1 cellular context compared by ENCODE assay signal in genomic region chr6:89081423-89082322, GRCh38.
A peak's percentile ranks its signal among the peaks of the same experiment; 100 is the strongest.
TF ChIP-seq lines count a peak whose summit lies in the region.

No MANE protein-coding gene starts in this region.

TF ChIP-seq in HepG2, 621 proteins besides CTCF, POLR2A, EP300 and RAD21 (continued from another document and continues in another):
- peak; percentile 88 for TF ChIP-seq ZNF687 (CRISPR knock-in tag; IDR thresholded peaks at IDR 0.05)
- TF ChIP-seq TRIM24 (CRISPR knock-in tag; IDR thresholded peaks at IDR 0.05): no peak
- no peak for TF ChIP-seq ZNF496 (CRISPR knock-in tag; IDR thresholded peaks at IDR 0.05; ENCODE audit: insufficient replicate concordance)
- TF ChIP-seq ZBTB42 (CRISPR knock-in tag; IDR thresholded peaks at IDR 0.05): no peak
- no peak; the same call in 1 of the 2 replicates for TF ChIP-seq NCOA1 (CRISPR knock-in tag; IDR thresholded peaks at IDR 0.05)
- TF ChIP-seq SP4 (CRISPR knock-in tag; IDR thresholded peaks at IDR 0.05): peak; percentile 31; the same call in 1 of the 2 replicates
- no peak for TF ChIP-seq HIC2 (CRISPR knock-in tag; IDR thresholded peaks at IDR 0.05; ENCODE audit: low read depth)
- no peak for TF ChIP-seq IKZF4 (CRISPR knock-in tag; IDR thresholded peaks at IDR 0.05; ENCODE audit: borderline replicate concordance, low read depth, not compliant biosample characterization)
- no peak for TF ChIP-seq TAF15 (IDR thresholded peaks at IDR 0.05; ENCODE audit: low read depth, low read length, poor library complexity, severe bottlenecking)
- no peak for TF ChIP-seq MBNL3 (CRISPR knock-in tag; conservative IDR thresholded peaks at IDR 0.05)
- TF ChIP-seq ZNF263 (CRISPR knock-in tag; IDR thresholded peaks at IDR 0.05): peak; percentile 27; the same call in 1 of the 2 replicates
- TF ChIP-seq RCOR2 (CRISPR knock-in tag; IDR thresholded peaks at IDR 0.05): no peak
- TF ChIP-seq ZNF589 (CRISPR knock-in tag; conservative IDR thresholded peaks at IDR 0.05): no peak
- no peak for TF ChIP-seq ZNF326 (CRISPR knock-in tag; IDR thresholded peaks at IDR 0.05; ENCODE audit: borderline replicate concordance)
- no peak for TF ChIP-seq ZNF484 (CRISPR knock-in tag; IDR thresholded peaks at IDR 0.05; ENCODE audit: borderline replicate concordance, low read depth)
- no peak for TF ChIP-seq SP1 (IDR thresholded peaks at IDR 0.05)
- TF ChIP-seq SP1 (CRISPR knock-in tag; IDR thresholded peaks at IDR 0.05): peak; percentile 41; the same call in 1 of the 2 replicates
- no peak; the same call in 1 of the 2 replicates for TF ChIP-seq ZNF143 (CRISPR knock-in tag; IDR thresholded peaks at IDR 0.05)
- no peak for TF ChIP-seq ADNP (CRISPR knock-in tag; IDR thresholded peaks at IDR 0.05)
- peak; percentile 88 for TF ChIP-seq JUN (CRISPR knock-in tag; IDR thresholded peaks at IDR 0.05)
- TF ChIP-seq NFAT5 (CRISPR knock-in tag; IDR thresholded peaks at IDR 0.05): no peak
- TF ChIP-seq TOPORS (CRISPR knock-in tag; IDR thresholded peaks at IDR 0.05): no peak
- TF ChIP-seq ZNF772 (CRISPR knock-in tag; IDR thresholded peaks at IDR 0.05): peak; percentile 82; the same call in 1 of the 2 replicates
- no peak for TF ChIP-seq LCORL (IDR thresholded peaks at IDR 0.05)
- TF ChIP-seq LCORL (CRISPR knock-in tag; IDR thresholded peaks at IDR 0.05): peak; percentile 70; the same call in 1 of the 2 replicates
- TF ChIP-seq ZNF776 (CRISPR knock-in tag; IDR thresholded peaks at IDR 0.05): 0 out of 2 replicates have a peak, but pooled peaks have one; percentile 55
- no peak; the same call in 1 of the 2 replicates for TF ChIP-seq ZBTB43 (CRISPR knock-in tag; conservative IDR thresholded peaks at IDR 0.05)
- peak; percentile 94 for TF ChIP-seq RBFOX2 (IDR thresholded peaks at IDR 0.05; ENCODE audit: low read depth, low read length)
- no peak for TF ChIP-seq TIGD3 (CRISPR knock-in tag; IDR thresholded peaks at IDR 0.05; ENCODE audit: borderline replicate concordance)
- TF ChIP-seq PLRG1 (conservative IDR thresholded peaks at IDR 0.05): no peak
- TF ChIP-seq SMAD1 (CRISPR knock-in tag; IDR thresholded peaks at IDR 0.05; ENCODE audit: borderline replicate concordance, low read depth): peak; percentile 86; the same call in 1 of the 2 replicates
- TF ChIP-seq CREBL2 (CRISPR knock-in tag; IDR thresholded peaks at IDR 0.05; ENCODE audit: borderline replicate concordance): peak; percentile 79; the same call in 1 of the 2 replicates
- TF ChIP-seq SAP130 (CRISPR knock-in tag; IDR thresholded peaks at IDR 0.05; ENCODE audit: low read depth): peak; percentile 90
- peak; percentile 85 for TF ChIP-seq MED1 (CRISPR knock-in tag; IDR thresholded peaks at IDR 0.05)
- TF ChIP-seq MED13 (CRISPR knock-in tag; IDR thresholded peaks at IDR 0.05): peak; percentile 83; the same call in 1 of the 2 replicates
- peak; percentile 65; the same call in 1 of the 2 replicates for TF ChIP-seq SATB2 (CRISPR knock-in tag; IDR thresholded peaks at IDR 0.05)
- no peak for TF ChIP-seq ZNF850 (CRISPR knock-in tag; conservative IDR thresholded peaks at IDR 0.05)
- no peak; the same call in 1 of the 2 replicates for TF ChIP-seq MLXIP (CRISPR knock-in tag; IDR thresholded peaks at IDR 0.05; ENCODE audit: borderline replicate concordance)
- no peak for TF ChIP-seq ZNF616 (CRISPR knock-in tag; IDR thresholded peaks at IDR 0.05; ENCODE audit: low read depth)
- TF ChIP-seq FOXC1 (CRISPR knock-in tag; IDR thresholded peaks at IDR 0.05; ENCODE audit: borderline replicate concordance): peak; percentile 71
- TF ChIP-seq SIN3A (IDR thresholded peaks at IDR 0.05; ENCODE audit: borderline replicate concordance, low read depth, low read length): peak; percentile 53; the same call in 1 of the 2 replicates
- TF ChIP-seq SCMH1 (CRISPR knock-in tag; IDR thresholded peaks at IDR 0.05; ENCODE audit: borderline replicate concordance): no peak
- TF ChIP-seq NR2F1 (CRISPR knock-in tag; IDR thresholded peaks at IDR 0.05): no peak
- TF ChIP-seq CCDC6 (CRISPR knock-in tag; IDR thresholded peaks at IDR 0.05): peak; percentile 64; the same call in 1 of the 2 replicates
- TF ChIP-seq ZNF430 (CRISPR knock-in tag; IDR thresholded peaks at IDR 0.05): no peak
- TF ChIP-seq ZNF619 (CRISPR knock-in tag; IDR thresholded peaks at IDR 0.05): peak; percentile 85; the same call in 1 of the 2 replicates
